In the genomic region with DNA sequence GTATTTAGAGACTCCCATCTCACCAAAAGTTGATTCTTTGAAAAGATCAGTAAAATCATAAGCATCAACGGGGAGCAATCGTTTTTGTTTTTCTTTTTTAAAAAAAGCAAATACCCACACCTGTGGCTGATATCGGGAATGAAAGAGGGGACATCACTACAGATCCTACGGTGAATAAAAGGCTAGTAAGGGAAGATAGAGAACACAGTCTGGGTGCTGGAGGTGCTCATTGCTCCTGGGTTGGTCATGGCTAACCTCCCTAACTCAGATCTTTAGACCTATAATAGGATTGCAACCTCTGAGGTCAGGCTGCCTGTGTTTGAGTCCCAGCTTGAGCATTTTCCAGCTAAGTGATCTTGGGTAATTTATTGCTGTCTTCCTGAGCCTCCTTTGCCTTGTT, we compare ENCODE assay signal across 10 cellular contexts. TPM values are rescaled to one million over a fixed set of nuclear protein-coding genes. Genes with fewer than 3 reads are reported as not detected.
A peak's percentile ranks its signal among the peaks of the same experiment; 100 is the strongest.
DNase-seq lines count a peak whose midpoint lies in the region; ATAC-seq and TF ChIP-seq lines count a peak whose summit lies in the region.
"Had no signal": no experiment of that assay in that cellular context is flagged by ENCODE, and none has a peak within 500 bp of the region (broad histone marks: within the 10 kb centered on the region; RNA-seq: fewer than 3 reads in every experiment).

No MANE protein-coding gene starts in this region.

- H3K4me1 ChIP-seq in RWPE2 (ENCODE audit: insufficient read depth, poor library complexity, severe bottlenecking) (peaks cover 8% of the 10 kb centered on the region), esophagus muscularis mucosa (peaks cover 47 to 63% (median 58%) of the 10 kb centered on the region in 4 donors), ovary (ENCODE audit: insufficient read depth) (peaks cover 28% of the 10 kb centered on the region)

- peaks cover 46% of the 10 kb centered on the region for H3K36me3 ChIP-seq in RWPE2 (ENCODE audit: low read depth)
- H3K36me3 ChIP-seq in esophagus muscularis mucosa: peaks cover 8 to 17% (median 16%) of the 10 kb centered on the region in 4 donors
- no peaks in the 10 kb centered on the region for H3K36me3 ChIP-seq in ovary
- H3K36me3 ChIP-seq: BLaER1 treated with 17β-estradiol and CSF1 and Interleukin-3, amounts not matched to agents 10 nM and 100 nM had no signal

- no peak for TF ChIP-seq POLR2A in esophagus muscularis mucosa (IDR thresholded peaks at IDR 0.05; ENCODE audit: low read depth)
- no peak for TF ChIP-seq POLR2A in ovary (IDR thresholded peaks at IDR 0.05)

- POLR2A ChIA-PET in AG04449 (lab: Yijun Ruan, JAX): interaction anchor here (0.6 to 2.4 kb wide), 7 partner anchors 9 to 51 kb away, joined by 3 to 65 read pairs (median 4); a partner anchor contains a TSS

- H3K4me3 ChIP-seq in AG04449 (ENCODE audit: low read depth, low read length) (peak overlapping the region; percentile 95), RWPE2 (ENCODE audit: severe bottlenecking) (peak overlapping the region; percentile 86), esophagus muscularis mucosa (peak overlapping the region; percentile 70 to 95 (median 81)), ovary (peak overlapping the region; percentile 92)
- H3K4me3 ChIP-seq: BLaER1 treated with 17β-estradiol and CSF1 and Interleukin-3, amounts not matched to agents 10 nM and 100 nM had no signal

- DNase-seq in AG04449 (ENCODE audit: low read depth, low spot score) (no peak), RWPE2 (ENCODE audit: low spot score) (no peak), esophagus muscularis mucosa (ENCODE audit: extremely low spot score) (no peak), ovary (no peak), inferior parietal cortex (ENCODE audit: extremely low spot score) (no peak), omental fat pad (ENCODE audit: low spot score) (no peak), superior temporal gyrus (ENCODE audit: extremely low spot score) (no peak)
- DNase-seq: stimulated activated CD4-positive, alpha-beta T cell treated with anti-CD3 and anti-CD28 coated beads, Interleukin-4, amount 100 ng/mL, for 24 hours had no signal

- H3K27me3 ChIP-seq in RWPE2 (ENCODE audit: insufficient read depth, poor library complexity, severe bottlenecking) (no peaks in the 10 kb centered on the region), esophagus muscularis mucosa (no peaks in the 10 kb centered on the region), ovary (no peaks in the 10 kb centered on the region)
- H3K27me3 ChIP-seq: BLaER1 treated with 17β-estradiol and CSF1 and Interleukin-3, amounts not matched to agents 10 nM and 100 nM had no signal

- H3K9me3 ChIP-seq in RWPE2 (ENCODE audit: severe bottlenecking) (no peaks in the 10 kb centered on the region), esophagus muscularis mucosa (peaks cover 0 to 3% (median 0%) of the 10 kb centered on the region in 4 donors), ovary (no peaks in the 10 kb centered on the region)

- no peak for TF ChIP-seq CTCF in AG04449 (IDR thresholded peaks at IDR 0.05; ENCODE audit: insufficient read depth, low read length, missing control alignments)
- no peak for TF ChIP-seq CTCF in RWPE2 (IDR thresholded peaks at IDR 0.05; ENCODE audit: poor library complexity, severe bottlenecking)
- TF ChIP-seq CTCF in esophagus muscularis mucosa (IDR thresholded peaks at IDR 0.05): no peak
- TF ChIP-seq CTCF in ovary (IDR thresholded peaks at IDR 0.05): no peak
- TF ChIP-seq CTCF in omental fat pad (IDR thresholded peaks at IDR 0.05): no peak

- ATAC-seq in RWPE2 (ENCODE audit: low read depth): no peak
- no peak for ATAC-seq in omental fat pad (ENCODE audit: low FRiP score)
- ATAC-seq in GM21528 (IDR thresholded peaks at IDR 0.05; ENCODE audit: low FRiP score, unreplicated experiment): no peak

- TF ChIP-seq EP300 in esophagus muscularis mucosa (IDR thresholded peaks at IDR 0.05): no peak
- no peak for TF ChIP-seq EP300 in ovary (IDR thresholded peaks at IDR 0.05)

- CTCF ChIA-PET in AG04449 (lab: Yijun Ruan, JAX): interaction anchor here (0.5 to 23.7 kb wide), 15 partner anchors 10 to 279 kb away, joined by 3 to 867 read pairs (median 10); a partner anchor contains a TSS

- WGBS in esophagus muscularis mucosa: 81% methylated on average over 4 of the region's 4 CpGs
- 56 to 74% (median 70%) methylated on average over 4 of the region's 4 CpGs for WGBS in ovary, 3 donors

- intact Hi-C loops in esophagus muscularis mucosa (cut with DNase I) (loop anchor here (5.0 kb wide), 1 partner anchor 73 kb away; no protein-coding TSS in a partner anchor), ovary (cut with DNase I) (loop anchor here in 2 of 4 donors (5.0 to 10.0 kb wide), 2 partner anchors 70 to 73 kb away; no protein-coding TSS in a partner anchor)

- H3K27ac ChIP-seq in RWPE2 (ENCODE audit: poor library complexity, severe bottlenecking) (peak overlapping the region; percentile 78), esophagus muscularis mucosa (replicated peaks in 1 of 4) (peak overlapping the region; percentile 87 to 97 (median 92)), ovary (peak overlapping the region in 1 of 2 donors; percentile 73)
- H3K27ac ChIP-seq: BLaER1 treated with 17β-estradiol and CSF1 and Interleukin-3, amounts not matched to agents 10 nM and 100 nM had no signal

RNA-seq across cellular contexts. Expression of a gene that starts 1.1 kb away (rescaled TPM):
- total RNA-seq in esophagus muscularis mucosa (100 to 1,000 TPM; 154 to 444 (median 250) TPM), ovary (100 to 1,000 TPM in 5 of 7 donors, 10 to 100 TPM in 2; 28.0 to 162 (median 129) TPM), omental fat pad (100 to 1,000 TPM in 3 of 4 donors, 10 to 100 TPM in 1; 93.5 to 184 (median 124) TPM)
- 10 to 100 TPM; 62.4 to 86.0 TPM for polyA plus RNA-seq in ovary

RNA-seq across cellular contexts. Expression of a gene that starts 31.0 kb away (rescaled TPM):
- 100 to 1,000 TPM; 350 to 500 (median 454) TPM for total RNA-seq in esophagus muscularis mucosa
- 100 to 1,000 TPM; 645 to 985 (median 727) TPM for total RNA-seq in ovary
- polyA plus RNA-seq in ovary: 1,000 to 10,000 TPM in 1 of 2 donors, 100 to 1,000 TPM in 1; 591 to 1,198 TPM
- total RNA-seq in omental fat pad: 100 to 1,000 TPM; 212 to 267 (median 232) TPM
